Comparison of ENCODE assay signal across 30 cellular contexts in the genomic region with DNA sequence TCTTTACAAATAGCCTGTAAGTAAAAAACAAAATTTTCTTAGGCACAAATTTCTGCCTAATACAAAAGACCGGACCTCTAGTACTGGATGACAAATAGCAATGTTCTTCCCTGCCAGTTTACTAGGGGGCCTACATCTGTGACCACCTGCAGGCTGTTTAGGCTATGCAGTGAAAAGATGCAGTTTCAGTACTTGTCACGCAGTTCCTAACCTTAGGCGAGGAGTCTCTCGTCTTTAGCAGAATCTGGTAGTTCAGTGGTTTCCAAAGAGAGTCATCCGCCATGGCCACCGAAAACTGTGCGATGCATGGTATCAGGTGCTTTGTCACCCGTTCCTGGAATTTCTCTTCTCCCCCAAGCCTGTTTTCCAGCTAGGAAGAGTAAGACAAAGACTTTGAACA.
"Had no signal": no experiment of that assay in that cellular context is flagged by ENCODE, and none has a peak within 500 bp of the region (broad histone marks: within the 10 kb centered on the region; RNA-seq: fewer than 3 reads in every experiment).

No MANE protein-coding gene starts in this region.

- H3K27ac Mint-ChIP-seq: activated B cell treated with CpG ODN at 0.5 μM for 24 hours; activated naive CD8-positive, alpha-beta T cell treated with anti-CD3 and anti-CD28 coated beads, Interleukin-2, amount 10 ng/mL, durations not matched to agents 7 days and 5 days; activated T-helper 1 cell treated with anti-CD3 and anti-CD28 coated beads, Interleukin-12 subunit alpha, Interleukin-12 subunit beta, Interleukin-2, Interleukin-4 antibody, amounts not matched to agents 30 ng/mL and 10 ng/mL and 1 ng/mL, durations not matched to agents 14 hours and 24 hours and 36 hours; brain; dendritic cell treated with granulocyte-macrophage colony-stimulating factor and Interleukin-4, amounts not matched to agents 40 ng/mL and 50 ng/mL, for 4 days; T-helper 1 cell treated with Interleukin-12 subunit alpha and Interleukin-12 subunit beta and Interleukin-4 antibody, amounts not matched to agents 30 μg/mL and 1 μg/mL, for 36 hours; T-helper 2 cell treated with Interferon-gamma antibody and Interleukin-4, amounts not matched to agents 5 μg/mL and 100 μg/mL, for 36 hours had no signal

- H3K4me3 ChIP-seq: ascending aorta, coronary artery, dorsolateral prefrontal cortex, esophagus squamous epithelium had no signal

- H3K27me3 Mint-ChIP-seq: activated B cell treated with CpG ODN at 0.5 μM for 24 hours; activated naive CD4-positive, alpha-beta T cell treated with anti-CD3 and anti-CD28 coated beads, Interleukin-2, amount 10 ng/mL, durations not matched to agents 7 days and 5 days; activated naive CD8-positive, alpha-beta T cell treated with anti-CD3 and anti-CD28 coated beads, Interleukin-2, amount 10 ng/mL, durations not matched to agents 7 days and 5 days; brain; central memory CD8-positive, alpha-beta T cell; dendritic cell treated with granulocyte-macrophage colony-stimulating factor and Interleukin-4, amounts not matched to agents 40 ng/mL and 50 ng/mL, for 4 days; effector memory CD8-positive, alpha-beta T cell; T-cell had no signal

- H3K9me3 ChIP-seq: ascending aorta, esophagus squamous epithelium had no signal

- H3K27me3 ChIP-seq: ascending aorta, dorsolateral prefrontal cortex, esophagus squamous epithelium had no signal

- DNase-seq: activated B cell treated with CpG ODN at 0.5 μM for 24 hours; activated CD4-positive, alpha-beta T cell treated with anti-CD3 and anti-CD28 coated beads for 48 hours; activated CD4-positive, alpha-beta T cell treated with anti-CD3 and anti-CD28 coated beads, Interleukin-2, amount 50 U/mL, for 1 hour; activated CD4-positive, alpha-beta T cell treated with anti-CD3 and anti-CD28 coated beads, Interleukin-2, amount 50 U/mL, for 48 hours; activated CD8-positive, alpha-beta memory T cell treated with anti-CD3 and anti-CD28 coated beads, Interleukin-2, amount 50 U/mL, for 48 hours; activated gamma-delta T cell; activated naive CD4-positive, alpha-beta T cell; activated naive CD4-positive, alpha-beta T cell treated with anti-CD3 and anti-CD28 coated beads, Interleukin-2, amount 10 ng/mL, durations not matched to agents 7 days and 5 days; activated naive CD8-positive, alpha-beta T cell treated with anti-CD3 and anti-CD28 coated beads, Interleukin-2, amount 10 ng/mL, durations not matched to agents 7 days and 5 days; activated T-cell treated with anti-CD3 and anti-CD28 coated beads for 4 hours; activated T-cell treated with anti-CD3 and anti-CD28 coated beads, Interleukin-2, amount 50 U/mL, for 4 hours; dorsolateral prefrontal cortex; effector memory CD8-positive, alpha-beta T cell; esophagus squamous epithelium; head of caudate nucleus; hippocampal formation; T-cell; T1000; WERI-Rb-1 had no signal

- ATAC-seq: activated CD4-positive, CD25-positive, alpha-beta regulatory T cell treated with anti-CD3 and anti-CD28 coated beads, Interleukin-2, amount 50 U/mL, for 24 hours; activated naive CD4-positive, alpha-beta T cell treated with anti-CD3 and anti-CD28 coated beads, Interleukin-2, amount 50 U/mL, for 72 hours; activated T-cell treated with anti-CD3 and anti-CD28 coated beads, Interleukin-2, amount 50 U/mL, for 4 hours; effector memory CD8-positive, alpha-beta T cell; T-cell had no signal

- H3K4me1 ChIP-seq: ascending aorta, esophagus squamous epithelium had no signal

- H3K9me3 Mint-ChIP-seq: activated B cell treated with CpG ODN at 0.5 μM for 24 hours; activated naive CD4-positive, alpha-beta T cell treated with anti-CD3 and anti-CD28 coated beads, Interleukin-2, amount 10 ng/mL, durations not matched to agents 7 days and 5 days; activated naive CD4-positive, alpha-beta T cell treated with anti-CD3 and anti-CD28 coated beads, Interleukin-2, amount 50 U/mL, for 72 hours; activated naive CD8-positive, alpha-beta T cell treated with anti-CD3 and anti-CD28 coated beads, Interleukin-2, amount 10 ng/mL, durations not matched to agents 7 days and 5 days; activated T-cell treated with anti-CD3 and anti-CD28 coated beads, Interleukin-2, amount 50 U/mL, for 4 hours; activated T-helper 1 cell treated with anti-CD3 and anti-CD28 coated beads, Interleukin-12 subunit alpha, Interleukin-12 subunit beta, Interleukin-2, Interleukin-4 antibody, amounts not matched to agents 30 ng/mL and 10 ng/mL and 1 ng/mL, durations not matched to agents 14 hours and 24 hours and 36 hours; brain; central memory CD8-positive, alpha-beta T cell; dendritic cell treated with granulocyte-macrophage colony-stimulating factor and Interleukin-4, amounts not matched to agents 40 ng/mL and 50 ng/mL, for 4 days; effector memory CD8-positive, alpha-beta T cell; T-cell; T-helper 1 cell treated with Interleukin-12 subunit alpha and Interleukin-12 subunit beta and Interleukin-4 antibody, amounts not matched to agents 30 μg/mL and 1 μg/mL, for 36 hours; T-helper 2 cell treated with Interferon-gamma antibody and Interleukin-4, amounts not matched to agents 5 μg/mL and 100 μg/mL, for 36 hours had no signal

- H3K4me1 Mint-ChIP-seq: activated B cell treated with CpG ODN at 0.5 μM for 24 hours; activated naive CD4-positive, alpha-beta T cell treated with anti-CD3 and anti-CD28 coated beads, Interleukin-2, amount 10 ng/mL, durations not matched to agents 7 days and 5 days; brain; central memory CD8-positive, alpha-beta T cell had no signal

- H3K4me3 Mint-ChIP-seq: activated B cell treated with CpG ODN at 0.5 μM for 24 hours; activated naive CD4-positive, alpha-beta T cell treated with anti-CD3 and anti-CD28 coated beads, Interleukin-2, amount 10 ng/mL, durations not matched to agents 7 days and 5 days; activated naive CD8-positive, alpha-beta T cell treated with anti-CD3 and anti-CD28 coated beads, Interleukin-2, amount 10 ng/mL, durations not matched to agents 7 days and 5 days; activated T-cell treated with anti-CD3 and anti-CD28 coated beads, Interleukin-2, amount 50 U/mL, for 4 hours; activated T-helper 1 cell treated with anti-CD3 and anti-CD28 coated beads, Interleukin-12 subunit alpha, Interleukin-12 subunit beta, Interleukin-2, Interleukin-4 antibody, amounts not matched to agents 30 ng/mL and 10 ng/mL and 1 ng/mL, durations not matched to agents 14 hours and 24 hours and 36 hours; brain; central memory CD8-positive, alpha-beta T cell; dendritic cell treated with granulocyte-macrophage colony-stimulating factor and Interleukin-4, amounts not matched to agents 40 ng/mL and 50 ng/mL, for 4 days; effector memory CD8-positive, alpha-beta T cell; T-cell; T-helper 1 cell treated with Interleukin-12 subunit alpha and Interleukin-12 subunit beta and Interleukin-4 antibody, amounts not matched to agents 30 μg/mL and 1 μg/mL, for 36 hours; T-helper 2 cell treated with Interferon-gamma antibody and Interleukin-4, amounts not matched to agents 5 μg/mL and 100 μg/mL, for 36 hours had no signal

- H3K27ac ChIP-seq: ascending aorta, coronary artery, dorsolateral prefrontal cortex, epithelial cell of prostate, esophagus squamous epithelium, WERI-Rb-1 had no signal
